Comparison of ENCODE assay signal across 20 cellular contexts in genomic region chr4:128450326-128451120, GRCh38.
"Had no signal": no experiment of that assay in that cellular context is flagged by ENCODE, and none has a peak within 500 bp of the region (broad histone marks: within the 10 kb centered on the region; RNA-seq: fewer than 3 reads in every experiment).

No MANE protein-coding gene starts in this region.

- H3K27me3 Mint-ChIP-seq: activated naive CD4-positive, alpha-beta T cell treated with anti-CD3 and anti-CD28 coated beads, Interleukin-2, amount 10 ng/mL, durations not matched to agents 7 days and 5 days; activated naive CD8-positive, alpha-beta T cell treated with anti-CD3 and anti-CD28 coated beads, Interleukin-2, amount 50 U/mL, for 24 hours; dendritic cell treated with granulocyte-macrophage colony-stimulating factor and Interleukin-4, amounts not matched to agents 40 ng/mL and 50 ng/mL, for 4 days had no signal

- H3K36me3 ChIP-seq: ascending aorta, lower lobe of right lung, right atrium auricular region had no signal

- H3K4me3 ChIP-seq: ascending aorta, lower lobe of right lung, right atrium auricular region, skin epidermis, tibial nerve had no signal

- H3K9me3 ChIP-seq: ascending aorta, lower lobe of right lung, right atrium auricular region had no signal

- H3K27ac ChIP-seq: ascending aorta, lower lobe of right lung, right atrium auricular region, skin epidermis, tibial nerve, VCaP had no signal

- H3K9me3 Mint-ChIP-seq: activated naive CD8-positive, alpha-beta T cell treated with anti-CD3 and anti-CD28 coated beads, Interleukin-2, amount 50 U/mL, for 24 hours had no signal

- H3K4me1 Mint-ChIP-seq: activated naive CD4-positive, alpha-beta T cell treated with anti-CD3 and anti-CD28 coated beads, Interleukin-2, amount 10 ng/mL, durations not matched to agents 7 days and 5 days had no signal

- H3K27ac Mint-ChIP-seq: activated naive CD4-positive, alpha-beta T cell treated with anti-CD3 and anti-CD28 coated beads, Interleukin-2, amount 10 ng/mL, durations not matched to agents 7 days and 5 days; activated naive CD8-positive, alpha-beta T cell treated with anti-CD3 and anti-CD28 coated beads, Interleukin-2, amount 50 U/mL, for 24 hours; dendritic cell treated with granulocyte-macrophage colony-stimulating factor and Interleukin-4, amounts not matched to agents 40 ng/mL and 50 ng/mL, for 4 days; nephron; stimulated activated naive CD8-positive, alpha-beta T cell treated with anti-CD3 and anti-CD28 coated beads, Interleukin-15, Interleukin-2, amounts not matched to agents 100 ng/mL and 50 ng/mL, for 24 hours had no signal

- H3K4me3 Mint-ChIP-seq: activated naive CD4-positive, alpha-beta T cell treated with anti-CD3 and anti-CD28 coated beads, Interleukin-2, amount 10 ng/mL, durations not matched to agents 7 days and 5 days; activated naive CD8-positive, alpha-beta T cell treated with anti-CD3 and anti-CD28 coated beads, Interleukin-2, amount 50 U/mL, for 24 hours; dendritic cell treated with granulocyte-macrophage colony-stimulating factor and Interleukin-4, amounts not matched to agents 40 ng/mL and 50 ng/mL, for 4 days; nephron; stimulated activated naive CD8-positive, alpha-beta T cell treated with anti-CD3 and anti-CD28 coated beads, Interleukin-15, Interleukin-2, amounts not matched to agents 100 ng/mL and 50 ng/mL, for 24 hours had no signal

- ATAC-seq: activated naive CD8-positive, alpha-beta T cell treated with anti-CD3 and anti-CD28 coated beads, Interleukin-2, amount 50 U/mL, for 24 hours; esophagus mucosa; lower lobe of right lung had no signal

- DNase-seq: activated CD4-positive, CD25-positive, alpha-beta regulatory T cell treated with anti-CD3 and anti-CD28 coated beads, Interleukin-2, amount 50 U/mL, for 72 hours; activated CD8-positive, alpha-beta memory T cell treated with anti-CD3 and anti-CD28 coated beads for 24 hours; activated CD8-positive, alpha-beta memory T cell treated with anti-CD3 and anti-CD28 coated beads, Interleukin-2, amount 50 U/mL, for 48 hours; activated effector memory CD4-positive, alpha-beta T cell treated with Interleukin-2 at 50 U/mL for 16 hours; activated naive CD4-positive, alpha-beta T cell treated with anti-CD3 and anti-CD28 coated beads, Interleukin-2, amount 10 ng/mL, durations not matched to agents 7 days and 5 days; activated naive CD8-positive, alpha-beta T cell treated with anti-CD3 and anti-CD28 coated beads, Interleukin-2, amount 50 U/mL, for 24 hours; activated T-cell treated with anti-CD3 and anti-CD28 coated beads, Interleukin-2, amount 50 U/mL, for 48 hours; effector CD8-positive, alpha-beta T cell; lower lobe of right lung; nucleus accumbens had no signal

- FAIRE-seq: islet of Langerhans had no signal

- H3K36me3 Mint-ChIP-seq: activated naive CD4-positive, alpha-beta T cell treated with anti-CD3 and anti-CD28 coated beads, Interleukin-2, amount 10 ng/mL, durations not matched to agents 7 days and 5 days had no signal
